ENCODE assay signal across 17 cellular contexts in genomic region chr21:37039434-37040075, GRCh38. TPM values are rescaled to one million over a fixed set of nuclear protein-coding genes. Genes with fewer than 3 reads are reported as not detected.
DNase-seq lines count a peak whose midpoint lies in the region; ATAC-seq, FAIRE-seq and TF ChIP-seq lines count a peak whose summit lies in the region.
"Had no signal": no experiment of that assay in that cellular context is flagged by ENCODE, and none has a peak within 500 bp of the region (broad histone marks: within the 10 kb centered on the region; RNA-seq: fewer than 3 reads in every experiment).

No MANE protein-coding gene starts in this region.

- no peak for ATAC-seq in HepG2
- ATAC-seq in right lobe of liver = no peak
- ATAC-seq in WTC11 = peak; percentile 32
- ATAC-seq in HG02973 (IDR thresholded peaks at IDR 0.05; ENCODE audit: unreplicated experiment) = no peak
- no peak for ATAC-seq in HG03045 (IDR thresholded peaks at IDR 0.05; ENCODE audit: unreplicated experiment)
- ATAC-seq: CD8-positive, alpha-beta T cell; GM12878 had no signal

- in situ Hi-C loops in HepG2 (cut with HindIII; ENCODE audit: extremely low pct_ligation_motif_present, low pct_unique_long_range_greater_than_20kb) = no loop called here

- H2AFZ ChIP-seq in HepG2 (ENCODE audit: low read length) = no peak overlapping the region

- H3K4me3 Mint-ChIP-seq in WTC11 = no peak overlapping the region; the same call in 1 of the 2 replicates
- H3K4me3 Mint-ChIP-seq: CD14-positive monocyte; CD8-positive, alpha-beta T cell had no signal

- BruUV-seq in HepG2 (replicated peaks; lab: Mats Ljungman, UMichigan) = no TSS peak

- intact Hi-C loops in HepG2 (cut with micrococcal nuclease; ENCODE audit: unreplicated experiment) = no loop called here
- intact Hi-C loops in right lobe of liver (cut with DNase I) = no loop called here

- no peak for TF ChIP-seq POLR2A in HepG2 (IDR thresholded peaks at IDR 0.05; ENCODE audit: insufficient read depth in 1 of 2, low read depth in 2 of 2, low read length in 2 of 2)
- no peak for TF ChIP-seq POLR2A in right lobe of liver (IDR thresholded peaks at IDR 0.05)

- H3K9me3 ChIP-seq in HepG2 (ENCODE audit: low read length) (no peaks in the 10 kb centered on the region), right lobe of liver (no peaks in the 10 kb centered on the region), iPS-20b (ENCODE audit: insufficient read depth, low read depth, low read length) (no peaks in the 10 kb centered on the region)
- H3K9me3 ChIP-seq: Caco-2 had no signal

- no peak for FAIRE-seq in HepG2 (lab: Jason Lieb, UNC)
- FAIRE-seq: GM12878, GM18507 had no signal

- no peaks in the 10 kb centered on the region for H3K79me2 ChIP-seq in HepG2 (ENCODE audit: insufficient read depth, low read length)

- POLR2A ChIA-PET in HepG2 (lab: Yijun Ruan, JAX) (no interaction called here), WTC11 (lab: Charles Lee) (interaction anchor here (0.6 to 1.0 kb wide), 2 partner anchors 9 to 49 kb away, joined by 3 to 8 read pairs; no protein-coding TSS in a partner anchor)

- TF ChIP-seq EP300 in HepG2 (IDR thresholded peaks at IDR 0.05; ENCODE audit: low read depth in 2 of 2, low read length in 2 of 2) (no peak), HepG2 (CRISPR knock-in tag; IDR thresholded peaks at IDR 0.05; ENCODE audit: borderline replicate concordance) (no peak)

- H3K4me2 ChIP-seq in HepG2 (ENCODE audit: low read depth, low read length) = no peak overlapping the region

- CTCF ChIA-PET in HepG2 (lab: Yijun Ruan, JAX; ENCODE audit: low intra/inter-chr PET ratio, low total read pairs) = no interaction called here
- CTCF ChIA-PET in WTC11 (lab: Charles Lee) = interaction anchor here (1.3 to 2.1 kb wide), 4 partner anchors 30 to 635 kb away, joined by 3 to 9 read pairs (median 6); no protein-coding TSS in a partner anchor

- WGBS in HepG2 (ENCODE audit: low lambda C conversion rate) = 63% methylated on average over 8 of the region's 8 CpGs
- WGBS in right lobe of liver (ENCODE audit: insufficient coverage, low coverage, low lambda C conversion rate, missing lambda C conversion rate) = 75% methylated on average over 7 of the region's 8 CpGs

- no peaks in the 10 kb centered on the region for H3K36me3 Mint-ChIP-seq in WTC11
- H3K36me3 Mint-ChIP-seq: CD14-positive monocyte; CD8-positive, alpha-beta T cell had no signal

- H3K27ac Mint-ChIP-seq in WTC11 = no peak overlapping the region
- H3K27ac Mint-ChIP-seq: CD8-positive, alpha-beta T cell had no signal

- H3K36me3 ChIP-seq in HepG2 (replicated peaks in 1 of 2; ENCODE audit: control insufficient read depth in 1 of 2, insufficient read depth in 2 of 2, low read length in 2 of 2) (no peaks in the 10 kb centered on the region), right lobe of liver (no peaks in the 10 kb centered on the region), iPS-20b (ENCODE audit: insufficient read depth, low read depth, low read length) (no peaks in the 10 kb centered on the region)

- H3K27ac ChIP-seq in HepG2 (ENCODE audit: extremely low read length, insufficient read depth, low read length) (no peak overlapping the region), right lobe of liver (no peak overlapping the region), iPS-20b (ENCODE audit: low read length) (no peak overlapping the region)
- H3K27ac ChIP-seq: 22Rv1 had no signal

- TF ChIP-seq CTCF in HepG2 (CRISPR knock-in tag; IDR thresholded peaks at IDR 0.05) (no peak), right lobe of liver (IDR thresholded peaks at IDR 0.05) (no peak), WTC11 (IDR thresholded peaks at IDR 0.05) (no peak)

- peaks cover 0 to 2% of the 10 kb centered on the region in 2 experiments; a peak in 1 of 5 replicates for H3K27me3 ChIP-seq in HepG2 (ENCODE audit: control insufficient read depth in 1 of 2, insufficient read depth in 2 of 2, low read length in 2 of 2)
- H3K27me3 ChIP-seq in right lobe of liver = no peaks in the 10 kb centered on the region
- peaks cover 61% of the 10 kb centered on the region for H3K27me3 ChIP-seq in iPS-20b (ENCODE audit: insufficient read depth, low read length)

- TF ChIP-seq RAD21 in HepG2 (CRISPR knock-in tag; IDR thresholded peaks at IDR 0.05) = no peak

- H3K4me1 ChIP-seq in HepG2 (ENCODE audit: insufficient read depth, low read length) = peaks cover 21% of the 10 kb centered on the region
- H3K4me1 ChIP-seq in right lobe of liver = no peaks in the 10 kb centered on the region
- H3K4me1 ChIP-seq in iPS-20b (ENCODE audit: insufficient read depth, low read length) = no peaks in the 10 kb centered on the region; the same call in 1 of the 2 replicates
- H3K4me1 ChIP-seq: Caco-2 had no signal

- no peaks in the 10 kb centered on the region for H4K20me1 ChIP-seq in HepG2 (ENCODE audit: insufficient read depth, low read length)

- H3K27me3 Mint-ChIP-seq in WTC11 (ENCODE audit: low read depth) = peaks cover 75% of the 10 kb centered on the region

- DNase-seq in HepG2 (ENCODE audit: low spot score) (no peak), right lobe of liver (no peak), WTC11 (ENCODE audit: low spot score) (no peak), COLO668 (lab: John Stamatoyannopoulos, UW; ENCODE audit: unreplicated experiment) (no peak)
- DNase-seq: Caco-2; CD8-positive, alpha-beta T cell; DMS53; H7; IMR-90; KG1 had no signal

- peaks cover 15% of the 10 kb centered on the region for H3K4me1 Mint-ChIP-seq in WTC11
- H3K4me1 Mint-ChIP-seq: CD14-positive monocyte had no signal

- H3K9ac ChIP-seq in HepG2 (ENCODE audit: insufficient read depth, low read depth, low read length) (no peak overlapping the region), iPS-20b (ENCODE audit: low read depth, low read length) (no peak overlapping the region)

- H3K4me3 ChIP-seq in HepG2 (replicated peaks in 1 of 3; ENCODE audit: insufficient read depth in 1 of 3, low read depth in 2 of 3, low read length in 3 of 3) (no peak overlapping the region), right lobe of liver (no peak overlapping the region), iPS-20b (ENCODE audit: low read length) (peak overlapping the region; percentile 27; the same call in 1 of the 2 replicates)
- H3K4me3 ChIP-seq: GM12878 had no signal

- H3K9me3 Mint-ChIP-seq in WTC11 = no peaks in the 10 kb centered on the region
- H3K9me3 Mint-ChIP-seq: CD14-positive monocyte; CD8-positive, alpha-beta T cell had no signal

RNA-seq across cellular contexts. Expression of gene RIPPLY3, which starts 33.1 kb away (rescaled TPM):
- total RNA-seq in HepG2 (2016; rRNA removed; fragmentation: Illumina TruSeq; extraction: Trizol) = 0.09 and 0.13 TPM in 2 replicates
- not detected in 2 replicates for total RNA-seq in HepG2 (2016; cell fraction: cytosol; rRNA removed; fragmentation: Illumina TruSeq; extraction: Trizol; ENCODE audit: low read depth)
- total RNA-seq in HepG2 (2016; cell fraction: insoluble cytoplasmic fraction; rRNA removed; fragmentation: Illumina TruSeq; extraction: Trizol) = 0.19 and 0.26 TPM in 2 replicates
- total RNA-seq in HepG2 (2016; cell fraction: membrane; rRNA removed; fragmentation: Illumina TruSeq; extraction: Trizol) = 0.40 and 0.45 TPM in 2 replicates
- total RNA-seq in HepG2 (2016; cell fraction: nucleus; rRNA removed; fragmentation: Illumina TruSeq; extraction: Trizol) = not detected in 2 replicates
- 2.1 and 2.9 TPM in 2 replicates for polyA plus RNA-seq in HepG2 (2011; rRNA removed)
- 1.8 and 2.0 TPM in 2 replicates for polyA plus RNA-seq in HepG2 (2011; cell fraction: cytosol; rRNA removed)
- polyA plus RNA-seq in HepG2 (2011; cell fraction: nucleus; rRNA removed) = 0.63 and 1.2 TPM in 2 replicates
- 0.72 and 1.4 TPM in 2 replicates for polyA plus RNA-seq in HepG2 (2012)
- 0.24 and 0.29 TPM in 2 replicates for polyA plus RNA-seq in HepG2 (2016; cell fraction: cytosol; fragmentation: Illumina TruSeq; extraction: Trizol; ENCODE audit: low read depth)
- polyA plus RNA-seq in HepG2 (2016; cell fraction: insoluble cytoplasmic fraction; fragmentation: Illumina TruSeq; extraction: Trizol; ENCODE audit: low read depth) = 0.47 TPM in 2 replicates
- 0.42 and 0.52 TPM in 2 replicates for polyA plus RNA-seq in HepG2 (2016; cell fraction: membrane; fragmentation: Illumina TruSeq; extraction: Trizol; ENCODE audit: low read depth)
- 0.42 TPM in 1 of 2 replicates, not detected in the other for polyA plus RNA-seq in HepG2 (2016; cell fraction: nucleus; fragmentation: Illumina TruSeq; extraction: Trizol; ENCODE audit: insufficient read depth, low read depth)
- 2.2 TPM in 1 of 2 replicates, not detected in the other for polyA minus RNA-seq in HepG2 (2011; rRNA and poly(A)+ RNA removed; ENCODE audit: low replicate concordance)
- polyA minus RNA-seq in HepG2 (2011; cell fraction: cytosol; rRNA and poly(A)+ RNA removed) = 0.59 and 0.62 TPM in 2 replicates
- polyA minus RNA-seq in HepG2 (2011; cell fraction: nucleus; rRNA and poly(A)+ RNA removed) = 0.39 and 0.50 TPM in 2 replicates
- total RNA-seq in right lobe of liver = under 1 TPM in 3 of 6 experiments, not detected in 3; 0.12 to 0.18 (median 0.17) TPM
- total RNA-seq in WTC11 (2021) = 2.0 to 3.5 TPM (median 2.3 TPM) in 3 replicates
- total RNA-seq: CD8-positive, alpha-beta T cell; GM12878; IMR-90 had no signal
- polyA plus RNA-seq: CD14-positive monocyte, GM12878 had no signal

RNA-seq across cellular contexts. Expression of gene PIGP, which starts 33.3 kb away (rescaled TPM):
- total RNA-seq in HepG2 (2016; rRNA removed; fragmentation: Illumina TruSeq; extraction: Trizol) = 13.7 and 14.8 TPM in 2 replicates
- 17.8 and 18.9 TPM in 2 replicates for total RNA-seq in HepG2 (2016; cell fraction: cytosol; rRNA removed; fragmentation: Illumina TruSeq; extraction: Trizol; ENCODE audit: low read depth)
- total RNA-seq in HepG2 (2016; cell fraction: insoluble cytoplasmic fraction; rRNA removed; fragmentation: Illumina TruSeq; extraction: Trizol) = 14.0 and 14.9 TPM in 2 replicates
- total RNA-seq in HepG2 (2016; cell fraction: membrane; rRNA removed; fragmentation: Illumina TruSeq; extraction: Trizol) = 20.5 and 22.0 TPM in 2 replicates
- 10.7 and 17.6 TPM in 2 replicates for total RNA-seq in HepG2 (2016; cell fraction: nucleus; rRNA removed; fragmentation: Illumina TruSeq; extraction: Trizol)
- polyA plus RNA-seq in HepG2 (2011; rRNA removed) = 27.3 and 33.4 TPM in 2 replicates
- 11.5 and 19.9 TPM in 2 replicates for polyA plus RNA-seq in HepG2 (2011; cell fraction: cytosol; rRNA removed)
- 14.6 and 17.8 TPM in 2 replicates for polyA plus RNA-seq in HepG2 (2011; cell fraction: nucleus; rRNA removed)
- 10.2 and 23.5 TPM in 2 replicates for polyA plus RNA-seq in HepG2 (2012)
- 30.3 and 35.6 TPM in 2 replicates for polyA plus RNA-seq in HepG2 (2016; cell fraction: cytosol; fragmentation: Illumina TruSeq; extraction: Trizol; ENCODE audit: low read depth)
- 25.5 and 30.4 TPM in 2 replicates for polyA plus RNA-seq in HepG2 (2016; cell fraction: insoluble cytoplasmic fraction; fragmentation: Illumina TruSeq; extraction: Trizol; ENCODE audit: low read depth)
- polyA plus RNA-seq in HepG2 (2016; cell fraction: membrane; fragmentation: Illumina TruSeq; extraction: Trizol; ENCODE audit: low read depth) = 33.9 and 38.2 TPM in 2 replicates
- 37.8 and 39.4 TPM in 2 replicates for polyA plus RNA-seq in HepG2 (2016; cell fraction: nucleus; fragmentation: Illumina TruSeq; extraction: Trizol; ENCODE audit: insufficient read depth, low read depth)
- polyA minus RNA-seq in HepG2 (2011; rRNA and poly(A)+ RNA removed; ENCODE audit: low replicate concordance) = 7.7 and 7.8 TPM in 2 replicates
- polyA minus RNA-seq in HepG2 (2011; cell fraction: cytosol; rRNA and poly(A)+ RNA removed) = 5.8 and 7.8 TPM in 2 replicates
- 11.4 and 13.6 TPM in 2 replicates for polyA minus RNA-seq in HepG2 (2011; cell fraction: nucleus; rRNA and poly(A)+ RNA removed)
- 10 to 100 TPM; 11.3 to 19.0 (median 17.3) TPM for total RNA-seq in right lobe of liver
- total RNA-seq in WTC11 (2021) = 10.9 to 17.0 TPM (median 16.2 TPM) in 3 replicates

RNA-seq across cellular contexts. Expression of gene TTC3, which starts 33.5 kb away (rescaled TPM):
- total RNA-seq in HepG2 (2016; rRNA removed; fragmentation: Illumina TruSeq; extraction: Trizol) = 108 and 162 TPM in 2 replicates
- 111 and 126 TPM in 2 replicates for total RNA-seq in HepG2 (2016; cell fraction: cytosol; rRNA removed; fragmentation: Illumina TruSeq; extraction: Trizol; ENCODE audit: low read depth)
- 108 and 166 TPM in 2 replicates for total RNA-seq in HepG2 (2016; cell fraction: insoluble cytoplasmic fraction; rRNA removed; fragmentation: Illumina TruSeq; extraction: Trizol)
- 165 and 198 TPM in 2 replicates for total RNA-seq in HepG2 (2016; cell fraction: membrane; rRNA removed; fragmentation: Illumina TruSeq; extraction: Trizol)
- total RNA-seq in HepG2 (2016; cell fraction: nucleus; rRNA removed; fragmentation: Illumina TruSeq; extraction: Trizol) = 153 and 156 TPM in 2 replicates
- 45.8 and 55.7 TPM in 2 replicates for polyA plus RNA-seq in HepG2 (2011; rRNA removed)
- polyA plus RNA-seq in HepG2 (2011; cell fraction: cytosol; rRNA removed) = 38.5 and 41.4 TPM in 2 replicates
- polyA plus RNA-seq in HepG2 (2011; cell fraction: nucleus; rRNA removed) = 75.7 and 103 TPM in 2 replicates
- polyA plus RNA-seq in HepG2 (2012) = 62.1 and 88.8 TPM in 2 replicates
- 6.9 and 8.0 TPM in 2 replicates for polyA plus RNA-seq in HepG2 (2016; cell fraction: cytosol; fragmentation: Illumina TruSeq; extraction: Trizol; ENCODE audit: low read depth)
- 102 and 108 TPM in 2 replicates for polyA plus RNA-seq in HepG2 (2016; cell fraction: insoluble cytoplasmic fraction; fragmentation: Illumina TruSeq; extraction: Trizol; ENCODE audit: low read depth)
- polyA plus RNA-seq in HepG2 (2016; cell fraction: membrane; fragmentation: Illumina TruSeq; extraction: Trizol; ENCODE audit: low read depth) = 34.7 and 44.9 TPM in 2 replicates
- 109 and 111 TPM in 2 replicates for polyA plus RNA-seq in HepG2 (2016; cell fraction: nucleus; fragmentation: Illumina TruSeq; extraction: Trizol; ENCODE audit: insufficient read depth, low read depth)
- 51.0 and 75.9 TPM in 2 replicates for polyA minus RNA-seq in HepG2 (2011; rRNA and poly(A)+ RNA removed; ENCODE audit: low replicate concordance)
- 139 and 147 TPM in 2 replicates for polyA minus RNA-seq in HepG2 (2011; cell fraction: cytosol; rRNA and poly(A)+ RNA removed)
- 285 and 338 TPM in 2 replicates for polyA minus RNA-seq in HepG2 (2011; cell fraction: nucleus; rRNA and poly(A)+ RNA removed)
- total RNA-seq in right lobe of liver = 10 to 100 TPM; 46.7 to 68.7 (median 54.2) TPM
- 27.8 to 29.2 TPM (median 29.0 TPM) in 3 replicates for total RNA-seq in WTC11 (2021)

Comparison
In these comparisons a context has a peak if more than half of its experiments do, and no peak if none do; other contexts are left out.
1. Of the 50 proteins assayed by ChIP-seq in both HepG2 and WTC11: peak only in HepG2: none; only in WTC11: ETV6; in both: none; in neither: 49.